ENCODE assay signal across 5 cellular contexts in the genomic region with DNA sequence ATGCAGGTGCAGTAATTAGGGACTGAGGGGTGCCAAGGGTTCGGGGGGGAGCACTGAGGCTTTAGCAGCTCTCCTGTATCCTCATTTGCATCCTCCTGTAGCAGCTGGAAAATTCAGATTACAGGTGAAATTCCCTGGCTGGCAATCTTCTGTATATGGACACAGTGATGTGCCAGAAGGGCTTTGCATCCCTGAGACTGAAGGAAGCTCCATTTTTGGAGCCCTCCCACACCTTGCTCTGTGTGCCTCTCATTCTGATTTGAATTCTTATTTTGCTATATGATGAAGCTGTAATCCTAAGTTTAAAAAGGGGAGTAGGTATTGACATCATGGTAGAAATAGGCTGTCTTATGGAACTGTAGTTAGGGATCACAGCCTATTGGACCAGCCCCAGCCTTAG. TPM values are rescaled to one million over a fixed set of nuclear protein-coding genes. Genes with fewer than 3 reads are reported as not detected.
"Had no signal": no experiment of that assay in that cellular context is flagged by ENCODE, and none has a peak within 500 bp of the region (broad histone marks: within the 10 kb centered on the region; RNA-seq: fewer than 3 reads in every experiment).

No MANE protein-coding gene starts in this region.

- DNase-seq: IMR-90, KBM-7, KG1 had no signal

- H3K4me3 ChIP-seq: K562 had no signal

RNA-seq across cellular contexts. Expression of a gene that starts 46.6 kb away (rescaled TPM):
- polyA plus RNA-seq: IgD-negative memory B cell had no signal
